1 cellular context compared by ENCODE assay signal in genomic region chr2:165868211-165868610, GRCh38.
TF ChIP-seq lines count a peak whose summit lies in the region.

No MANE protein-coding gene starts in this region.

TF ChIP-seq in HEK293, 187 proteins besides CTCF, POLR2A, EP300 and RAD21 (continued from another document and continues in another):
- TF ChIP-seq PBX3 (CRISPR knock-in tag; IDR thresholded peaks at IDR 0.05) (no peak), YY1 (tag by site-specific recombination; IDR thresholded peaks at IDR 0.05) (no peak), ZNF214 (tag by site-specific recombination; IDR thresholded peaks at IDR 0.05; ENCODE audit: borderline replicate concordance) (no peak), ZNF148 (tag by site-specific recombination; IDR thresholded peaks at IDR 0.05; ENCODE audit: borderline replicate concordance) (no peak), SCRT2 (tag by site-specific recombination; IDR thresholded peaks at IDR 0.05) (no peak), ZEB2 (tag by site-specific recombination; IDR thresholded peaks at IDR 0.05) (no peak), IKZF3 (tag by site-specific recombination; IDR thresholded peaks at IDR 0.05) (no peak), ZNF514 (tag by site-specific recombination; IDR thresholded peaks at IDR 0.05) (no peak), ZNF223 (tag by site-specific recombination; IDR thresholded peaks at IDR 0.05) (no peak), ZNF146 (tag by site-specific recombination; IDR thresholded peaks at IDR 0.05) (no peak), ZNF311 (tag by site-specific recombination; IDR thresholded peaks at IDR 0.05; ENCODE audit: borderline replicate concordance) (no peak), ZNF664 (tag by site-specific recombination; IDR thresholded peaks at IDR 0.05) (no peak), ZBTB1 (tag by site-specific recombination; IDR thresholded peaks at IDR 0.05) (no peak), ZNF76 (tag by site-specific recombination; IDR thresholded peaks at IDR 0.05; ENCODE audit: borderline replicate concordance, low read depth) (no peak), ZNF830 (tag by site-specific recombination; IDR thresholded peaks at IDR 0.05; ENCODE audit: low read depth) (no peak), ZNF366 (tag by site-specific recombination; conservative IDR thresholded peaks at IDR 0.05) (no peak), ZSCAN16 (tag by site-specific recombination; IDR thresholded peaks at IDR 0.05) (no peak), ZNF624 (tag by site-specific recombination; IDR thresholded peaks at IDR 0.05) (no peak), ZNF48 (tag by site-specific recombination; IDR thresholded peaks at IDR 0.05) (no peak), TCF7L2 (IDR thresholded peaks at IDR 0.05; ENCODE audit: borderline replicate concordance, low read depth, low read length) (no peak), ZNF362 (tag by site-specific recombination; IDR thresholded peaks at IDR 0.05) (no peak), ZNF175 (tag by site-specific recombination; IDR thresholded peaks at IDR 0.05) (no peak), ELK4 (IDR thresholded peaks at IDR 0.05; ENCODE audit: borderline replicate concordance, low read depth, low read length) (no peak), MEIS1 (CRISPR knock-in tag; IDR thresholded peaks at IDR 0.05; ENCODE audit: borderline replicate concordance) (no peak), ZNF274 (IDR thresholded peaks at IDR 0.05; ENCODE audit: low read length) (no peak), ZNF274 (tag by site-specific recombination; IDR thresholded peaks at IDR 0.05; ENCODE audit: borderline replicate concordance) (no peak), HOXA7 (CRISPR knock-in tag; IDR thresholded peaks at IDR 0.05; ENCODE audit: borderline replicate concordance) (no peak), SCRT1 (tag by site-specific recombination; IDR thresholded peaks at IDR 0.05; ENCODE audit: borderline replicate concordance) (no peak), ZNF174 (tag by site-specific recombination; IDR thresholded peaks at IDR 0.05) (no peak), ZNF155 (tag by site-specific recombination; IDR thresholded peaks at IDR 0.05) (no peak), ZNF529 (tag by site-specific recombination; IDR thresholded peaks at IDR 0.05; ENCODE audit: insufficient replicate concordance) (no peak), ZNF549 (tag by site-specific recombination; IDR thresholded peaks at IDR 0.05) (peak; percentile 56; the same call in 1 of the 2 replicates), ZNF629 (tag by site-specific recombination; IDR thresholded peaks at IDR 0.05) (no peak), ZNF623 (tag by site-specific recombination; IDR thresholded peaks at IDR 0.05) (no peak), ZNF292 (tag by site-specific recombination; IDR thresholded peaks at IDR 0.05; ENCODE audit: borderline replicate concordance, low read depth) (no peak)
- TF ChIP-seq, protein P1, sequence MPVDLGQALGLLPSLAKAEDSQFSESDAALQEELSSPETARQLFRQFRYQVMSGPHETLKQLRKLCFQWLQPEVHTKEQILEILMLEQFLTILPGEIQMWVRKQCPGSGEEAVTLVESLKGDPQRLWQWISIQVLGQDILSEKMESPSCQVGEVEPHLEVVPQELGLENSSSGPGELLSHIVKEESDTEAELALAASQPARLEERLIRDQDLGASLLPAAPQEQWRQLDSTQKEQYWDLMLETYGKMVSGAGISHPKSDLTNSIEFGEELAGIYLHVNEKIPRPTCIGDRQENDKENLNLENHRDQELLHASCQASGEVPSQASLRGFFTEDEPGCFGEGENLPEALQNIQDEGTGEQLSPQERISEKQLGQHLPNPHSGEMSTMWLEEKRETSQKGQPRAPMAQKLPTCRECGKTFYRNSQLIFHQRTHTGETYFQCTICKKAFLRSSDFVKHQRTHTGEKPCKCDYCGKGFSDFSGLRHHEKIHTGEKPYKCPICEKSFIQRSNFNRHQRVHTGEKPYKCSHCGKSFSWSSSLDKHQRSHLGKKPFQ (tag by site-specific recombination; IDR thresholded peaks at IDR 0.05): no peak
- TF ChIP-seq, protein P2, sequence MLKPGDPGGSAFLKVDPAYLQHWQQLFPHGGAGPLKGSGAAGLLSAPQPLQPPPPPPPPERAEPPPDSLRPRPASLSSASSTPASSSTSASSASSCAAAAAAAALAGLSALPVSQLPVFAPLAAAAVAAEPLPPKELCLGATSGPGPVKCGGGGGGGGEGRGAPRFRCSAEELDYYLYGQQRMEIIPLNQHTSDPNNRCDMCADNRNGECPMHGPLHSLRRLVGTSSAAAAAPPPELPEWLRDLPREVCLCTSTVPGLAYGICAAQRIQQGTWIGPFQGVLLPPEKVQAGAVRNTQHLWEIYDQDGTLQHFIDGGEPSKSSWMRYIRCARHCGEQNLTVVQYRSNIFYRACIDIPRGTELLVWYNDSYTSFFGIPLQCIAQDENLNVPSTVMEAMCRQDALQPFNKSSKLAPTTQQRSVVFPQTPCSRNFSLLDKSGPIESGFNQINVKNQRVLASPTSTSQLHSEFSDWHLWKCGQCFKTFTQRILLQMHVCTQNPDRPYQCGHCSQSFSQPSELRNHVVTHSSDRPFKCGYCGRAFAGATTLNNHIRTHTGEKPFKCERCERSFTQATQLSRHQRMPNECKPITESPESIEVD (tag by site-specific recombination; IDR thresholded peaks at IDR 0.05): peak; percentile 80
- TF ChIP-seq, protein P3, sequence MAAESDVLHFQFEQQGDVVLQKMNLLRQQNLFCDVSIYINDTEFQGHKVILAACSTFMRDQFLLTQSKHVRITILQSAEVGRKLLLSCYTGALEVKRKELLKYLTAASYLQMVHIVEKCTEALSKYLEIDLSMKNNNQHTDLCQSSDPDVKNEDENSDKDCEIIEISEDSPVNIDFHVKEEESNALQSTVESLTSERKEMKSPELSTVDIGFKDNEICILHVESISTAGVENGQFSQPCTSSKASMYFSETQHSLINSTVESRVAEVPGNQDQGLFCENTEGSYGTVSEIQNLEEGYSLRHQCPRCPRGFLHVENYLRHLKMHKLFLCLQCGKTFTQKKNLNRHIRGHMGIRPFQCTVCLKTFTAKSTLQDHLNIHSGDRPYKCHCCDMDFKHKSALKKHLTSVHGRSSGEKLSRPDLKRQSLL (tag by site-specific recombination; IDR thresholded peaks at IDR 0.05): no peak
- TF ChIP-seq, protein P4, sequence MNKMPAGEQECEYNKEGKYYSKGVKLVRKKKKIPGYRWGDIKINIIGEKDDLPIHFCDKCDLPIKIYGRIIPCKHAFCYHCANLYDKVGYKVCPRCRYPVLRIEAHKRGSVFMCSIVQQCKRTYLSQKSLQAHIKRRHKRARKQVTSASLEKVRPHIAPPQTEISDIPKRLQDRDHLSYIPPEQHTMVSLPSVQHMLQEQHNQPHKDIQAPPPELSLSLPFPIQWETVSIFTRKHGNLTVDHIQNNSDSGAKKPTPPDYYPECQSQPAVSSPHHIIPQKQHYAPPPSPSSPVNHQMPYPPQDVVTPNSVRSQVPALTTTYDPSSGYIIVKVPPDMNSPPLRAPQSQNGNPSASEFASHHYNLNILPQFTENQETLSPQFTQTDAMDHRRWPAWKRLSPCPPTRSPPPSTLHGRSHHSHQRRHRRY (tag by site-specific recombination; IDR thresholded peaks at IDR 0.05): no peak
- TF ChIP-seq, protein P5, sequence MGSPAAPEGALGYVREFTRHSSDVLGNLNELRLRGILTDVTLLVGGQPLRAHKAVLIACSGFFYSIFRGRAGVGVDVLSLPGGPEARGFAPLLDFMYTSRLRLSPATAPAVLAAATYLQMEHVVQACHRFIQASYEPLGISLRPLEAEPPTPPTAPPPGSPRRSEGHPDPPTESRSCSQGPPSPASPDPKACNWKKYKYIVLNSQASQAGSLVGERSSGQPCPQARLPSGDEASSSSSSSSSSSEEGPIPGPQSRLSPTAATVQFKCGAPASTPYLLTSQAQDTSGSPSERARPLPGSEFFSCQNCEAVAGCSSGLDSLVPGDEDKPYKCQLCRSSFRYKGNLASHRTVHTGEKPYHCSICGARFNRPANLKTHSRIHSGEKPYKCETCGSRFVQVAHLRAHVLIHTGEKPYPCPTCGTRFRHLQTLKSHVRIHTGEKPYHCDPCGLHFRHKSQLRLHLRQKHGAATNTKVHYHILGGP (tag by site-specific recombination; IDR thresholded peaks at IDR 0.05): peak; percentile 63; the same call in 1 of the 2 replicates
- TF ChIP-seq, protein P6, sequence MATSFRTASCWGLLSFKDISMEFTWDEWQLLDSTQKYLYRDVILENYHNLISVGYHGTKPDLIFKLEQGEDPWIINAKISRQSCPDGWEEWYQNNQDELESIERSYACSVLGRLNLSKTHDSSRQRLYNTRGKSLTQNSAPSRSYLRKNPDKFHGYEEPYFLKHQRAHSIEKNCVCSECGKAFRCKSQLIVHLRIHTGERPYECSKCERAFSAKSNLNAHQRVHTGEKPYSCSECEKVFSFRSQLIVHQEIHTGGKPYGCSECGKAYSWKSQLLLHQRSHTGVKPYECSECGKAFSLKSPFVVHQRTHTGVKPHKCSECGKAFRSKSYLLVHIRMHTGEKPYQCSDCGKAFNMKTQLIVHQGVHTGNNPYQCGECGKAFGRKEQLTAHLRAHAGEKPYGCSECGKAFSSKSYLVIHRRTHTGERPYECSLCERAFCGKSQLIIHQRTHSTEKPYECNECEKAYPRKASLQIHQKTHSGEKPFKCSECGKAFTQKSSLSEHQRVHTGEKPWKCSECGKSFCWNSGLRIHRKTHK (tag by site-specific recombination; IDR thresholded peaks at IDR 0.05): no peak
- TF ChIP-seq, protein P7, sequence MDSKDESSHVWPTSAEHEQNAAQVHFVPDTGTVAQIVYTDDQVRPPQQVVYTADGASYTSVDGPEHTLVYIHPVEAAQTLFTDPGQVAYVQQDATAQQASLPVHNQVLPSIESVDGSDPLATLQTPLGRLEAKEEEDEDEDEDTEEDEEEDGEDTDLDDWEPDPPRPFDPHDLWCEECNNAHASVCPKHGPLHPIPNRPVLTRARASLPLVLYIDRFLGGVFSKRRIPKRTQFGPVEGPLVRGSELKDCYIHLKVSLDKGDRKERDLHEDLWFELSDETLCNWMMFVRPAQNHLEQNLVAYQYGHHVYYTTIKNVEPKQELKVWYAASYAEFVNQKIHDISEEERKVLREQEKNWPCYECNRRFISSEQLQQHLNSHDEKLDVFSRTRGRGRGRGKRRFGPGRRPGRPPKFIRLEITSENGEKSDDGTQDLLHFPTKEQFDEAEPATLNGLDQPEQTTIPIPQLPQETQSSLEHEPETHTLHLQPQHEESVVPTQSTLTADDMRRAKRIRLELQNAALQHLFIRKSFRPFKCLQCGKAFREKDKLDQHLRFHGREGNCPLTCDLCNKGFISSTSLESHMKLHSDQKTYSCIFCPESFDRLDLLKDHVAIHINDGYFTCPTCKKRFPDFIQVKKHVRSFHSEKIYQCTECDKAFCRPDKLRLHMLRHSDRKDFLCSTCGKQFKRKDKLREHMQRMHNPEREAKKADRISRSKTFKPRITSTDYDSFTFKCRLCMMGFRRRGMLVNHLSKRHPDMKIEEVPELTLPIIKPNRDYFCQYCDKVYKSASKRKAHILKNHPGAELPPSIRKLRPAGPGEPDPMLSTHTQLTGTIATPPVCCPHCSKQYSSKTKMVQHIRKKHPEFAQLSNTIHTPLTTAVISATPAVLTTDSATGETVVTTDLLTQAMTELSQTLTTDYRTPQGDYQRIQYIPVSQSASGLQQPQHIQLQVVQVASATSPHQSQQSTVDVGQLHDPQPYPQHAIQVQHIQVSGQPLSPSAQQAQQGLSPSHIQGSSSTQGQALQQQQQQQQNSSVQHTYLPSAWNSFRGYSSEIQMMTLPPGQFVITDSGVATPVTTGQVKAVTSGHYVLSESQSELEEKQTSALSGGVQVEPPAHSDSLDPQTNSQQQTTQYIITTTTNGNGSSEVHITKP (tag by site-specific recombination; IDR thresholded peaks at IDR 0.05): peak; percentile 82
